Comparison of ENCODE assay signal across 1 cellular context in the genomic region with DNA sequence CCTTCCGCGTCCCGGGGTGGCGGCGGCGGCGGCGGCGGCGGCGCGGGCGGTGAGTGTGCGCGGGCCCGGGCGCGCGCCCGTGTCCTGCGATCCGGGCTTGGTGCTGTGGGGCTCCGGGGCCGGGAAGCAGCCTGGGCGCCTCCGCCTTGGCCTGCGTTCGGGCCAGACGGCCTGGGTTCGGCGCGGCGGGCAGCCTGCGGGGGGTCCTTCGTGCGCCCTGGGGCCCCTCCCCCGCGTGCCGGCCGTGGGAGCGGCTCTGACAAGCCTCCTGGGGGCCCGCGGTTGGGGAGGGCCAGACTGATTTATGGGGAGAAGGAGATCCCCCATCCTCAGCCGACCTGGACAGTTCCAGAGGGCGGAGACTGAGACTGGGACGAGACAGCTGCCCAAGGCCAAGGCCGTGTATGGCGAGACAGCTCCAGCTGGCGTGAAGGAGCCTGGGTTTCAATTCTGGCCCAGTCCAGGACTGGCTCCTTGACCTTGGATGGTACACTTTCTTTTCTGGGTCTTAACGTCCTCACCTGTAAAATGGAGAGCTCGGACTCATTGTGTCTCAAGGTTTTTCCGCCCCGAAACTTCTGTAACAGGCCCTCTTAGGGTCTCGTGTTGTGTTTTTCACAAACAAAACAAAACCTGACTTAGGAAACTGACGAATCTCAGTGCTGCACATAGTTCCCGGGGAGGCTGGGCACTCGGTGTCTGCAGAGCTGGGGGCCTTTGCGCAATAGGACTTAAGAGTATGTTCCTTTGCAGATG.
TF ChIP-seq lines count a peak whose summit lies in the region.

No MANE protein-coding gene starts in this region.

TF ChIP-seq in HepG2, 621 proteins besides CTCF, POLR2A, EP300 and RAD21 (continued from another document):
- TF ChIP-seq BORCS8-MEF2B (CRISPR knock-in tag; IDR thresholded peaks at IDR 0.05) (no peak), IRF2 (CRISPR knock-in tag; IDR thresholded peaks at IDR 0.05) (no peak), ZNF235 (CRISPR knock-in tag; IDR thresholded peaks at IDR 0.05; ENCODE audit: borderline replicate concordance) (no peak), ZNF124 (CRISPR knock-in tag; IDR thresholded peaks at IDR 0.05) (no peak), PHF8 (CRISPR knock-in tag; IDR thresholded peaks at IDR 0.05) (peak; percentile 8; the same call in 1 of the 2 replicates), STAT5B (CRISPR knock-in tag; IDR thresholded peaks at IDR 0.05) (no peak), ZNF343 (CRISPR knock-in tag; IDR thresholded peaks at IDR 0.05) (no peak), ZNF782 (CRISPR knock-in tag; IDR thresholded peaks at IDR 0.05; ENCODE audit: borderline replicate concordance) (no peak), KDM5A (IDR thresholded peaks at IDR 0.05; ENCODE audit: borderline replicate concordance, low read length) (no peak), ZNF713 (CRISPR knock-in tag; IDR thresholded peaks at IDR 0.05) (no peak), STAG1 (CRISPR knock-in tag; IDR thresholded peaks at IDR 0.05) (no peak), ZNF501 (CRISPR knock-in tag; IDR thresholded peaks at IDR 0.05) (0 out of 2 replicates have a peak, but pooled peaks have one; percentile 50), ZNF879 (CRISPR knock-in tag; IDR thresholded peaks at IDR 0.05) (no peak), ZNF256 (CRISPR knock-in tag; conservative IDR thresholded peaks at IDR 0.05) (0 out of 2 replicates have a peak, but pooled peaks have one; percentile 18), ZNF746 (CRISPR knock-in tag; IDR thresholded peaks at IDR 0.05) (no peak), HNRNPH1 (optimal IDR thresholded peaks at IDR 0.05; ENCODE audit: low read depth, low read length) (no peak), HDAC1 (CRISPR knock-in tag; IDR thresholded peaks at IDR 0.05) (0 out of 2 replicates have a peak, but pooled peaks have one; percentile 8), SIX1 (CRISPR knock-in tag; IDR thresholded peaks at IDR 0.05; ENCODE audit: borderline replicate concordance) (no peak), PHF21A (CRISPR knock-in tag; IDR thresholded peaks at IDR 0.05) (0 out of 2 replicates have a peak, but pooled peaks have one; percentile 29), FOSL2 (CRISPR knock-in tag; IDR thresholded peaks at IDR 0.05) (no peak), NCOA5 (CRISPR knock-in tag; IDR thresholded peaks at IDR 0.05) (no peak), TEAD2 (CRISPR knock-in tag; IDR thresholded peaks at IDR 0.05) (no peak), REL (CRISPR knock-in tag; conservative IDR thresholded peaks at IDR 0.05) (no peak), HOXA5 (CRISPR knock-in tag; IDR thresholded peaks at IDR 0.05) (no peak), TBL1XR1 (IDR thresholded peaks at IDR 0.05; ENCODE audit: borderline replicate concordance, low read length, partially characterized antibody) (no peak), JDP2 (CRISPR knock-in tag; IDR thresholded peaks at IDR 0.05; ENCODE audit: borderline replicate concordance) (no peak), KLF6 (CRISPR knock-in tag; IDR thresholded peaks at IDR 0.05) (no peak), ATF7 (IDR thresholded peaks at IDR 0.05) (no peak), ATF7 (CRISPR knock-in tag; IDR thresholded peaks at IDR 0.05) (no peak), MED8 (CRISPR knock-in tag; IDR thresholded peaks at IDR 0.05; ENCODE audit: insufficient replicate concordance) (no peak), MTF2 (CRISPR knock-in tag; IDR thresholded peaks at IDR 0.05; ENCODE audit: borderline replicate concordance) (0 out of 2 replicates have a peak, but pooled peaks have one; percentile 55), GTF3A (CRISPR knock-in tag; conservative IDR thresholded peaks at IDR 0.05) (no peak), ZBTB38 (CRISPR knock-in tag; IDR thresholded peaks at IDR 0.05) (no peak), KLF15 (CRISPR knock-in tag; IDR thresholded peaks at IDR 0.05; ENCODE audit: borderline replicate concordance) (no peak)
- TF ChIP-seq, protein P1, sequence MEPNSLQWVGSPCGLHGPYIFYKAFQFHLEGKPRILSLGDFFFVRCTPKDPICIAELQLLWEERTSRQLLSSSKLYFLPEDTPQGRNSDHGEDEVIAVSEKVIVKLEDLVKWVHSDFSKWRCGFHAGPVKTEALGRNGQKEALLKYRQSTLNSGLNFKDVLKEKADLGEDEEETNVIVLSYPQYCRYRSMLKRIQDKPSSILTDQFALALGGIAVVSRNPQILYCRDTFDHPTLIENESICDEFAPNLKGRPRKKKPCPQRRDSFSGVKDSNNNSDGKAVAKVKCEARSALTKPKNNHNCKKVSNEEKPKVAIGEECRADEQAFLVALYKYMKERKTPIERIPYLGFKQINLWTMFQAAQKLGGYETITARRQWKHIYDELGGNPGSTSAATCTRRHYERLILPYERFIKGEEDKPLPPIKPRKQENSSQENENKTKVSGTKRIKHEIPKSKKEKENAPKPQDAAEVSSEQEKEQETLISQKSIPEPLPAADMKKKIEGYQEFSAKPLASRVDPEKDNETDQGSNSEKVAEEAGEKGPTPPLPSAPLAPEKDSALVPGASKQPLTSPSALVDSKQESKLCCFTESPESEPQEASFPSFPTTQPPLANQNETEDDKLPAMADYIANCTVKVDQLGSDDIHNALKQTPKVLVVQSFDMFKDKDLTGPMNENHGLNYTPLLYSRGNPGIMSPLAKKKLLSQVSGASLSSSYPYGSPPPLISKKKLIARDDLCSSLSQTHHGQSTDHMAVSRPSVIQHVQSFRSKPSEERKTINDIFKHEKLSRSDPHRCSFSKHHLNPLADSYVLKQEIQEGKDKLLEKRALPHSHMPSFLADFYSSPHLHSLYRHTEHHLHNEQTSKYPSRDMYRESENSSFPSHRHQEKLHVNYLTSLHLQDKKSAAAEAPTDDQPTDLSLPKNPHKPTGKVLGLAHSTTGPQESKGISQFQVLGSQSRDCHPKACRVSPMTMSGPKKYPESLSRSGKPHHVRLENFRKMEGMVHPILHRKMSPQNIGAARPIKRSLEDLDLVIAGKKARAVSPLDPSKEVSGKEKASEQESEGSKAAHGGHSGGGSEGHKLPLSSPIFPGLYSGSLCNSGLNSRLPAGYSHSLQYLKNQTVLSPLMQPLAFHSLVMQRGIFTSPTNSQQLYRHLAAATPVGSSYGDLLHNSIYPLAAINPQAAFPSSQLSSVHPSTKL (CRISPR knock-in tag; IDR thresholded peaks at IDR 0.05) = 0 out of 2 replicates have a peak, but pooled peaks have one; percentile 16
- TF ChIP-seq, protein P2, sequence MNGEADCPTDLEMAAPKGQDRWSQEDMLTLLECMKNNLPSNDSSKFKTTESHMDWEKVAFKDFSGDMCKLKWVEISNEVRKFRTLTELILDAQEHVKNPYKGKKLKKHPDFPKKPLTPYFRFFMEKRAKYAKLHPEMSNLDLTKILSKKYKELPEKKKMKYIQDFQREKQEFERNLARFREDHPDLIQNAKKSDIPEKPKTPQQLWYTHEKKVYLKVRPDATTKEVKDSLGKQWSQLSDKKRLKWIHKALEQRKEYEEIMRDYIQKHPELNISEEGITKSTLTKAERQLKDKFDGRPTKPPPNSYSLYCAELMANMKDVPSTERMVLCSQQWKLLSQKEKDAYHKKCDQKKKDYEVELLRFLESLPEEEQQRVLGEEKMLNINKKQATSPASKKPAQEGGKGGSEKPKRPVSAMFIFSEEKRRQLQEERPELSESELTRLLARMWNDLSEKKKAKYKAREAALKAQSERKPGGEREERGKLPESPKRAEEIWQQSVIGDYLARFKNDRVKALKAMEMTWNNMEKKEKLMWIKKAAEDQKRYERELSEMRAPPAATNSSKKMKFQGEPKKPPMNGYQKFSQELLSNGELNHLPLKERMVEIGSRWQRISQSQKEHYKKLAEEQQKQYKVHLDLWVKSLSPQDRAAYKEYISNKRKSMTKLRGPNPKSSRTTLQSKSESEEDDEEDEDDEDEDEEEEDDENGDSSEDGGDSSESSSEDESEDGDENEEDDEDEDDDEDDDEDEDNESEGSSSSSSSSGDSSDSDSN (CRISPR knock-in tag; IDR thresholded peaks at IDR 0.05) = no peak; the same call in 1 of the 2 replicates
- TF ChIP-seq, protein P3, sequence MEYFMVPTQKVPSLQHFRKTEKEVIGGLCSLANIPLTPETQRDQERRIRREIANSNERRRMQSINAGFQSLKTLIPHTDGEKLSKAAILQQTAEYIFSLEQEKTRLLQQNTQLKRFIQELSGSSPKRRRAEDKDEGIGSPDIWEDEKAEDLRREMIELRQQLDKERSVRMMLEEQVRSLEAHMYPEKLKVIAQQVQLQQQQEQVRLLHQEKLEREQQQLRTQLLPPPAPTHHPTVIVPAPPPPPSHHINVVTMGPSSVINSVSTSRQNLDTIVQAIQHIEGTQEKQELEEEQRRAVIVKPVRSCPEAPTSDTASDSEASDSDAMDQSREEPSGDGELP (IDR thresholded peaks at IDR 0.05; ENCODE audit: borderline replicate concordance, low read depth) = peak; percentile 44; the same call in 1 of the 2 replicates
- TF ChIP-seq, protein P4, sequence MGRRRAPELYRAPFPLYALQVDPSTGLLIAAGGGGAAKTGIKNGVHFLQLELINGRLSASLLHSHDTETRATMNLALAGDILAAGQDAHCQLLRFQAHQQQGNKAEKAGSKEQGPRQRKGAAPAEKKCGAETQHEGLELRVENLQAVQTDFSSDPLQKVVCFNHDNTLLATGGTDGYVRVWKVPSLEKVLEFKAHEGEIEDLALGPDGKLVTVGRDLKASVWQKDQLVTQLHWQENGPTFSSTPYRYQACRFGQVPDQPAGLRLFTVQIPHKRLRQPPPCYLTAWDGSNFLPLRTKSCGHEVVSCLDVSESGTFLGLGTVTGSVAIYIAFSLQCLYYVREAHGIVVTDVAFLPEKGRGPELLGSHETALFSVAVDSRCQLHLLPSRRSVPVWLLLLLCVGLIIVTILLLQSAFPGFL (CRISPR knock-in tag; IDR thresholded peaks at IDR 0.05) = no peak
- TF ChIP-seq, protein P5, sequence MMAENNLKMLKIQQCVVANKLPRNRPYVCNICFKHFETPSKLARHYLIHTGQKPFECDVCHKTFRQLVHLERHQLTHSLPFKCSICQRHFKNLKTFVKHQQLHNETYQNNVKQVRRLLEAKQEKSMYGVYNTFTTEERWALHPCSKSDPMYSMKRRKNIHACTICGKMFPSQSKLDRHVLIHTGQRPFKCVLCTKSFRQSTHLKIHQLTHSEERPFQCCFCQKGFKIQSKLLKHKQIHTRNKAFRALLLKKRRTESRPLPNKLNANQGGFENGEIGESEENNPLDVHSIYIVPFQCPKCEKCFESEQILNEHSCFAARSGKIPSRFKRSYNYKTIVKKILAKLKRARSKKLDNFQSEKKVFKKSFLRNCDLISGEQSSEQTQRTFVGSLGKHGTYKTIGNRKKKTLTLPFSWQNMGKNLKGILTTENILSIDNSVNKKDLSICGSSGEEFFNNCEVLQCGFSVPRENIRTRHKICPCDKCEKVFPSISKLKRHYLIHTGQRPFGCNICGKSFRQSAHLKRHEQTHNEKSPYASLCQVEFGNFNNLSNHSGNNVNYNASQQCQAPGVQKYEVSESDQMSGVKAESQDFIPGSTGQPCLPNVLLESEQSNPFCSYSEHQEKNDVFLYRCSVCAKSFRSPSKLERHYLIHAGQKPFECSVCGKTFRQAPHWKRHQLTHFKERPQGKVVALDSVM (CRISPR knock-in tag; IDR thresholded peaks at IDR 0.05) = no peak
- TF ChIP-seq, protein P6, sequence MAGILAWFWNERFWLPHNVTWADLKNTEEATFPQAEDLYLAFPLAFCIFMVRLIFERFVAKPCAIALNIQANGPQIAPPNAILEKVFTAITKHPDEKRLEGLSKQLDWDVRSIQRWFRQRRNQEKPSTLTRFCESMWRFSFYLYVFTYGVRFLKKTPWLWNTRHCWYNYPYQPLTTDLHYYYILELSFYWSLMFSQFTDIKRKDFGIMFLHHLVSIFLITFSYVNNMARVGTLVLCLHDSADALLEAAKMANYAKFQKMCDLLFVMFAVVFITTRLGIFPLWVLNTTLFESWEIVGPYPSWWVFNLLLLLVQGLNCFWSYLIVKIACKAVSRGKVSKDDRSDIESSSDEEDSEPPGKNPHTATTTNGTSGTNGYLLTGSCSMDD (CRISPR knock-in tag; IDR thresholded peaks at IDR 0.05) = no peak
